24 cellular contexts compared by ENCODE assay signal in the genomic region with DNA sequence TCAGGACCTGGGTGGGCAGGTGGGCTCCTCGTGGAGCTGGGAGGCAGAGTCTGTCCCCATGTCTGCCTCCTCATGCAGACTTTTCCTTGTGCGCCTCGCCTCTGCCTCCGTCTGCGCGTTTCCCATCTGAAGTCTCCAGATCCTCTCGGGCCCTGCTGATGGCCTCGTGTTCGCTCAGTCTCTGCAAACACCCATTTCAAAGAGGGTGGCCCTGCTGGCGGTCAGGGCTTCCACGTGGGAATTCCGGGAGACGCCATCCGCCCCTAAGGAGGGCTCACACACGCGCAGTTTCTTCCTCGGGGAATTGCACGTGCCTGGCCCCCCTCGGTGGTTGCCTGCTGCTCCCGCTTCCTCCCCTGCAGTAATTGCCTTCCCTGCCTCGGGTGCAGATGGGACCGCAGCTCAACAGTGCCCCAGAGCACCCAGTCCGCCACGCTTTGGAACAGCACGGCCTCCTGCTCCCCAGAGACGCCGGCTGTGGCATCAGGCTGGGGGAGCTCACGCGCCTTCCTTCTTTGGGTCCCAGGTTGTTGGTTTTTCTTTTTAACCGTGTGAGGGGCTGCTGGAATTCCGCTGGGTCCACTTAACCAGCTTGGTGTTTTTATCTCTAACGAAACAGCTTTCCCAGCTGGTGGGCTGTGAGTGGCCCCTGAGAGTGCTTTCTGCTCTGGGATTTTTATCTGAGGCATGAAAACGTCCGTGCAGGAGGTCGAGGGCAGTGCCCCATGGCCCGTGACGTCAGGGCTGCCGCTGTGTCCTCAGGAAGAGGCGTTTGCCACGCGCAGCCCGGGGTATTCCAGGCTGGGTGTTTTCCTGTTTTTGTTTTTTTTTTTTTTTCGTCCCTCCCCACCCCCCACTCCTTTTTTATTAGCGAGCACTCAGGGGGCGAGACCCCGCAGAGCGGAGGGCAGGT. TPM values are rescaled to one million over a fixed set of nuclear protein-coding genes. Genes with fewer than 3 reads are reported as not detected.
DNase-seq lines count a peak whose midpoint lies in the region; FAIRE-seq and TF ChIP-seq lines count a peak whose summit lies in the region.
"Had no signal": no experiment of that assay in that cellular context is flagged by ENCODE, and none has a peak within 500 bp of the region (broad histone marks: within the 10 kb centered on the region; RNA-seq: fewer than 3 reads in every experiment).

No MANE protein-coding gene starts in this region.

- intact Hi-C loops in head of caudate nucleus (cut with DNase I), result no loop called here

- TF ChIP-seq CTCF in BE2C (IDR thresholded peaks at IDR 0.05; ENCODE audit: low read depth, low read length) (no peak), endothelial cell (IDR thresholded peaks at IDR 0.05; ENCODE audit: unreplicated experiment) (no peak)

- peak overlapping the region; percentile 18 for H3K4me3 Mint-ChIP-seq in endothelial cell (ENCODE audit: unreplicated experiment)
- H3K4me3 Mint-ChIP-seq: activated CD4-positive, alpha-beta memory T cell treated with anti-CD3 and anti-CD28 coated beads, Interleukin-2, amount 10 ng/mL, durations not matched to agents 7 days and 5 days; activated naive CD8-positive, alpha-beta T cell; brain; CD8-positive, alpha-beta T cell; mesothelial cell of epicardium had no signal

- H3K4me1 ChIP-seq in BE2C, result no peaks in the 10 kb centered on the region
- H3K4me1 ChIP-seq: transverse colon had no signal

- peaks cover 21% of the 10 kb centered on the region for H3K36me3 Mint-ChIP-seq in endothelial cell (ENCODE audit: low read depth, unreplicated experiment)

- no peaks in the 10 kb centered on the region for H3K9me3 Mint-ChIP-seq in endothelial cell (ENCODE audit: unreplicated experiment)
- H3K9me3 Mint-ChIP-seq: activated CD4-positive, alpha-beta memory T cell treated with anti-CD3 and anti-CD28 coated beads, Interleukin-2, amount 10 ng/mL, durations not matched to agents 7 days and 5 days; CD8-positive, alpha-beta T cell; mesothelial cell of epicardium had no signal

- peaks cover 8% of the 10 kb centered on the region for H3K27me3 Mint-ChIP-seq in endothelial cell (ENCODE audit: unreplicated experiment)
- H3K27me3 Mint-ChIP-seq: activated CD4-positive, alpha-beta memory T cell treated with anti-CD3 and anti-CD28 coated beads, Interleukin-2, amount 10 ng/mL, durations not matched to agents 7 days and 5 days; activated naive CD8-positive, alpha-beta T cell had no signal

- DNase-seq in BE2C (no peak), NCI-H1694 (lab: John Stamatoyannopoulos, UW) (peak; percentile 40), endothelial cell (ENCODE audit: low spot score) (no peak), lung microvascular endothelial cell (ENCODE audit: low read depth in 2 of 2) (peak; percentile 47 to 95), urothelium cell line (ENCODE audit: low spot score) (no peak), head of caudate nucleus (no peak), NCI-H1930 (lab: John Stamatoyannopoulos, UW) (no peak), DMS114 treated with DMSO at 0.1 percent for 48 hours (lab: John Stamatoyannopoulos, UW; ENCODE audit: unreplicated experiment) (no peak)
- DNase-seq: activated CD4-positive, alpha-beta memory T cell treated with anti-CD3 and anti-CD28 coated beads, Interleukin-2, amount 10 ng/mL, durations not matched to agents 7 days and 5 days; CD8-positive, alpha-beta T cell; DND-41; GOT3; NCI-H187; NCI-H510A; stimulated activated naive CD8-positive, alpha-beta T cell treated with anti-CD3 and anti-CD28 coated beads, Interleukin-15, Interleukin-2, amounts not matched to agents 100 U/mL and 50 U/mL, for 24 hours; transverse colon; WERI-Rb-1 had no signal

- no peak for FAIRE-seq in urothelium cell line (lab: Jason Lieb, UNC)
- FAIRE-seq: GM18507 had no signal

- H3K4me3 ChIP-seq in BE2C (ENCODE audit: low read depth, low read length), result peak overlapping the region; percentile 42
- H3K4me3 ChIP-seq: dorsolateral prefrontal cortex, esophagus muscularis mucosa, transverse colon had no signal

- H3K9me3 ChIP-seq in BE2C, result no peaks in the 10 kb centered on the region
- H3K9me3 ChIP-seq: esophagus muscularis mucosa, neutrophil, transverse colon had no signal

- H3K27ac Mint-ChIP-seq in endothelial cell (ENCODE audit: unreplicated experiment), result no peak overlapping the region
- H3K27ac Mint-ChIP-seq: activated CD4-positive, alpha-beta memory T cell treated with anti-CD3 and anti-CD28 coated beads, Interleukin-2, amount 10 ng/mL, durations not matched to agents 7 days and 5 days; activated naive CD8-positive, alpha-beta T cell; CD8-positive, alpha-beta T cell; mesothelial cell of epicardium had no signal

- H3K27me3 ChIP-seq in BE2C, result no peaks in the 10 kb centered on the region
- H3K27me3 ChIP-seq: esophagus muscularis mucosa, neutrophil, transverse colon had no signal

- H3K36me3 ChIP-seq in BE2C, result no peaks in the 10 kb centered on the region
- H3K36me3 ChIP-seq: transverse colon had no signal

- H3K4me1 Mint-ChIP-seq in endothelial cell (ENCODE audit: unreplicated experiment), result peaks cover 12% of the 10 kb centered on the region
- H3K4me1 Mint-ChIP-seq: brain had no signal

RNA-seq across cellular contexts. Expression of gene NFATC1, which starts 16.1 kb away (rescaled TPM):
- polyA plus RNA-seq in BE2C (2012; ENCODE audit: insufficient read depth, insufficient read length, low read depth), result 2.1 TPM
- total RNA-seq in endothelial cell (ENCODE audit: unreplicated experiment) (40.6 TPM), lung microvascular endothelial cell (6.5 and 20.8 TPM in 2 replicates)

Comparison
In these comparisons a context has a peak if more than half of its experiments do, and no peak if none do; other contexts are left out.
1. DNase-seq: peak in NCI-H1694 (single experiment) and lung microvascular endothelial cell (2 of 2); none in BE2C (single experiment), endothelial cell (single experiment), urothelium cell line (single experiment), head of caudate nucleus (0 of 42), NCI-H1930 (0 of 2) and DMS114 treated with DMSO at 0.1 percent for 48 hours (single experiment).